Comparison of ENCODE assay signal across 24 cellular contexts in genomic region chr1:18491168-18491567, GRCh38. TPM values are rescaled to one million over a fixed set of nuclear protein-coding genes. Genes with fewer than 3 reads are reported as not detected.
DNase-seq lines count a peak whose midpoint lies in the region; ATAC-seq and TF ChIP-seq lines count a peak whose summit lies in the region.
"Had no signal": no experiment of that assay in that cellular context is flagged by ENCODE, and none has a peak within 500 bp of the region (broad histone marks: within the 10 kb centered on the region; RNA-seq: fewer than 3 reads in every experiment).

No MANE protein-coding gene starts in this region.

- TF ChIP-seq CTCF in GM12865 (IDR thresholded peaks at IDR 0.05; ENCODE audit: insufficient read depth, low read depth, low read length, missing control alignments): no peak
- no peak for TF ChIP-seq CTCF in OCI-LY7 (conservative IDR thresholded peaks at IDR 0.05; ENCODE audit: low read length)
- TF ChIP-seq CTCF in gastrocnemius medialis (IDR thresholded peaks at IDR 0.05 in 4 of 5, conservative IDR thresholded peaks at IDR 0.05 in 1 of 5): no peak

- no peak overlapping the region for H3K4me3 Mint-ChIP-seq in stimulated activated naive B cell treated with anti-CD40 and anti-IgM and Interleukin-4, amounts not matched to agents 10 μg/mL and 1 μg/mL and 100 μg/mL, for 72 hours
- H3K4me3 Mint-ChIP-seq: CD8-positive, alpha-beta T cell; H9 had no signal

- H3K9me3 Mint-ChIP-seq in stimulated activated naive B cell treated with anti-CD40 and anti-IgM and Interleukin-4, amounts not matched to agents 10 μg/mL and 1 μg/mL and 100 μg/mL, for 72 hours: peaks cover 0 to 4% of the 10 kb centered on the region in 2 donors
- H3K9me3 Mint-ChIP-seq: CD8-positive, alpha-beta T cell had no signal

- H3K27me3 ChIP-seq in SJCRH30: no peaks in the 10 kb centered on the region; the same call in 1 of the 2 replicates
- peaks cover 0 to 6% (median 0%) of the 10 kb centered on the region in 3 donors for H3K27me3 ChIP-seq in gastrocnemius medialis
- H3K27me3 ChIP-seq: BE2C had no signal

- no peak for TF ChIP-seq POLR2A in gastrocnemius medialis (IDR thresholded peaks at IDR 0.05)

- H3K27ac ChIP-seq in OCI-LY7 (ENCODE audit: low read depth, low read length, poor library complexity, severe bottlenecking): peak overlapping the region; percentile 22
- H3K27ac ChIP-seq in SJCRH30: no peak overlapping the region
- no peak overlapping the region for H3K27ac ChIP-seq in caudate nucleus (ENCODE audit: low read depth, low read length)
- no peak overlapping the region for H3K27ac ChIP-seq in gastrocnemius medialis

- POLR2A ChIA-PET in OCI-LY7 (lab: Charles Lee): no interaction called here

- no peaks in the 10 kb centered on the region for H3K9me2 ChIP-seq in OCI-LY7 (ENCODE audit: insufficient read depth, low read length)

- no peak overlapping the region for H3K4me3 ChIP-seq in GM12865 (ENCODE audit: low read depth, low read length)
- peak overlapping the region; percentile 8 for H3K4me3 ChIP-seq in OCI-LY7 (ENCODE audit: low read depth, low read length, poor library complexity, severe bottlenecking)
- H3K4me3 ChIP-seq in SJCRH30: no peak overlapping the region
- no peak overlapping the region for H3K4me3 ChIP-seq in gastrocnemius medialis

- no peaks in the 10 kb centered on the region for H4K20me1 ChIP-seq in OCI-LY7 (ENCODE audit: insufficient read depth, low read length)

- peak; percentile 43 for DNase-seq in GM12865 (ENCODE audit: low read depth)
- peak; percentile 64 for DNase-seq in MV-4-11 (lab: John Stamatoyannopoulos, UW)
- peak; percentile 66 for DNase-seq in OCI-LY7 (ENCODE audit: low spot score)
- DNase-seq in stimulated activated naive B cell treated with anti-CD40 and anti-IgM and Interleukin-4, amounts not matched to agents 10 μg/mL and 1 μg/mL and 100 μg/mL, for 72 hours: no peak
- DNase-seq in SJCRH30: no peak
- no peak for DNase-seq in caudate nucleus (lab: John Stamatoyannopoulos, UW)
- no peak for DNase-seq in gastrocnemius medialis
- DNase-seq: BE2C; Calu3; CD8-positive, alpha-beta T cell; DMS53; EL; H9; MM.1S; NCI-H1417 treated with DMSO at 0.1 percent for 48 hours; NCI-H187 treated with DMSO at 0.1 percent for 48 hours; NCI-H226; NCI-H524 treated with DMSO at 0.1 percent for 48 hours; OCI-M1; SHP77 treated with DMSO at 0.1 percent for 48 hours; T-helper 1 cell had no signal

- intact Hi-C loops in OCI-LY7 (cut with micrococcal nuclease; ENCODE audit: unreplicated experiment) (no loop called here), gastrocnemius medialis (cut with DNase I; ENCODE audit: low total_unique reads) (no loop called here)

- no peak overlapping the region for H3K27ac Mint-ChIP-seq in stimulated activated naive B cell treated with anti-CD40 and anti-IgM and Interleukin-4, amounts not matched to agents 10 μg/mL and 1 μg/mL and 100 μg/mL, for 72 hours
- H3K27ac Mint-ChIP-seq: CD8-positive, alpha-beta T cell; H9; IgD-negative memory B cell had no signal

- peaks cover 27% of the 10 kb centered on the region for H3K4me1 ChIP-seq in OCI-LY7 (ENCODE audit: insufficient read depth, low read length, poor library complexity, severe bottlenecking)
- H3K4me1 ChIP-seq in SJCRH30: no peaks in the 10 kb centered on the region
- no peaks in the 10 kb centered on the region for H3K4me1 ChIP-seq in gastrocnemius medialis
- H3K4me1 ChIP-seq: BE2C had no signal

- no peaks in the 10 kb centered on the region for H3K36me3 ChIP-seq in OCI-LY7 (ENCODE audit: insufficient read depth, low read length)
- no peaks in the 10 kb centered on the region for H3K36me3 ChIP-seq in SJCRH30
- no peaks in the 10 kb centered on the region for H3K36me3 ChIP-seq in gastrocnemius medialis
- H3K36me3 ChIP-seq: BE2C had no signal

- peaks cover 5% of the 10 kb centered on the region; the same call in 1 of the 2 replicates for H3K9me3 ChIP-seq in OCI-LY7 (ENCODE audit: low read length)
- no peaks in the 10 kb centered on the region for H3K9me3 ChIP-seq in SJCRH30 (replicated peaks)
- H3K9me3 ChIP-seq in gastrocnemius medialis: no peaks in the 10 kb centered on the region
- H3K9me3 ChIP-seq: BE2C had no signal

- H3K27me3 Mint-ChIP-seq in stimulated activated naive B cell treated with anti-CD40 and anti-IgM and Interleukin-4, amounts not matched to agents 10 μg/mL and 1 μg/mL and 100 μg/mL, for 72 hours: peaks cover 9 to 19% of the 10 kb centered on the region in 2 donors

- in situ Hi-C loops in gastrocnemius medialis (cut with MboI; ENCODE audit: low sequenced_read_pairs in 4 of 4): no loop called here

- no peaks in the 10 kb centered on the region for H3K36me3 Mint-ChIP-seq in stimulated activated naive B cell treated with anti-CD40 and anti-IgM and Interleukin-4, amounts not matched to agents 10 μg/mL and 1 μg/mL and 100 μg/mL, for 72 hours
- H3K36me3 Mint-ChIP-seq: CD8-positive, alpha-beta T cell; IgD-negative memory B cell had no signal

- H3K79me2 ChIP-seq in OCI-LY7 (ENCODE audit: insufficient read depth, low read depth, low read length): no peaks in the 10 kb centered on the region

- BruUV-seq in OCI-LY7 (replicated peaks; lab: Mats Ljungman, UMichigan): no TSS peak

- ATAC-seq in stimulated activated naive B cell treated with anti-CD40 and anti-IgM and Interleukin-4, amounts not matched to agents 10 μg/mL and 1 μg/mL and 100 μg/mL, for 72 hours (replicated peaks): peak; percentile 49 to 68
- no peak for ATAC-seq in gastrocnemius medialis
- ATAC-seq: CD8-positive, alpha-beta T cell; SK-N-SH treated with all-trans-retinoic acid at 6 μM for 48 hours had no signal

- peak overlapping the region; percentile 7; the same call in 1 of the 2 replicates for H2AFZ ChIP-seq in OCI-LY7 (ENCODE audit: low read length)

- peaks cover 0 to 1% of the 10 kb centered on the region in 2 donors for H3K4me1 Mint-ChIP-seq in stimulated activated naive B cell treated with anti-CD40 and anti-IgM and Interleukin-4, amounts not matched to agents 10 μg/mL and 1 μg/mL and 100 μg/mL, for 72 hours

- peak overlapping the region; percentile 52 for H3K4me2 ChIP-seq in OCI-LY7 (ENCODE audit: low read length)

- CTCF ChIA-PET in OCI-LY7 (lab: Charles Lee; ENCODE audit: unreplicated experiment): no interaction called here

RNA-seq across cellular contexts. Expression of gene KLHDC7A, which starts 10.4 kb away (rescaled TPM):
- total RNA-seq in OCI-LY7 (2014; rRNA removed; shearing (Covaris generic)): 2.6 and 3.5 TPM in 2 replicates
- 0.59 and 0.91 TPM in 2 replicates for total RNA-seq in OCI-LY7 (2022)
- total RNA-seq in SJCRH30 (2014; rRNA removed; shearing (Covaris generic)): not detected in 2 replicates
- total RNA-seq in gastrocnemius medialis: under 1 TPM in 1 of 4 donors, not detected in 3; 0.13 TPM
- total RNA-seq: CD8-positive, alpha-beta T cell; LHCN-M2 had no signal

Comparison
In these comparisons a context has a peak if more than half of its experiments do, and no peak if none do; other contexts are left out.
1. DNase-seq: peak in GM12865 (single experiment), MV-4-11 (single experiment) and OCI-LY7 (single experiment); none in stimulated activated naive B cell treated with anti-CD40 and anti-IgM and Interleukin-4, amounts not matched to agents 10 μg/mL and 1 μg/mL and 100 μg/mL, for 72 hours (single experiment), SJCRH30 (0 of 2), caudate nucleus (0 of 61) and gastrocnemius medialis (0 of 2).
2. ATAC-seq: peak in stimulated activated naive B cell treated with anti-CD40 and anti-IgM and Interleukin-4, amounts not matched to agents 10 μg/mL and 1 μg/mL and 100 μg/mL, for 72 hours (2 of 2); none in gastrocnemius medialis (0 of 2).